In the genomic region with DNA sequence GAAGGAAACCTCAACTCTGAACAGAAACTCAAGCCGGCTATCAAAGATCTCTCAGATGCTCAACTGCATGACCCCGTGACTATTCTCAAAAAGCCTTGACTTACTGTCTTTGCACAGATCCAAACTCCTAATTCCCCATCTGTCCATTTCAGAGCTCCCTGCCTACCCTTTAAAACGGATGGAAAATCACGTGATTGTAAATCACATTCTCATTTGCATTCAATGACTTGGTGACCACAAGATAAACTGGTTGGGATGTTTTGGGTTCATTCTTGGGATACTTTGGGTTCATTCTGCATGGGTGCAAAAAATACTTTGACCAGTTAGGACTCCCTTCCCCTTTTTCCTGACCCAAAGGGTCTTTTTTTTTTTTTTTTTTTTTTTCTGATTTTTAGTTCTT, we compare ENCODE assay signal across 17 cellular contexts.
"Had no signal": no experiment of that assay in that cellular context is flagged by ENCODE, and none has a peak within 500 bp of the region (broad histone marks: within the 10 kb centered on the region; RNA-seq: fewer than 3 reads in every experiment).

No MANE protein-coding gene starts in this region.

- H3K27ac Mint-ChIP-seq: activated B cell treated with CpG ODN at 0.5 μM for 24 hours; activated naive CD4-positive, alpha-beta T cell treated with anti-CD3 and anti-CD28 coated beads, Interleukin-2, amount 10 ng/mL, durations not matched to agents 7 days and 5 days; T-helper 17 cell had no signal

- H3K4me3 Mint-ChIP-seq: activated B cell treated with CpG ODN at 0.5 μM for 24 hours; activated naive CD4-positive, alpha-beta T cell treated with anti-CD3 and anti-CD28 coated beads, Interleukin-2, amount 10 ng/mL, durations not matched to agents 7 days and 5 days; T-helper 17 cell had no signal

- H3K9me3 Mint-ChIP-seq: activated naive CD4-positive, alpha-beta T cell treated with anti-CD3 and anti-CD28 coated beads, Interleukin-2, amount 10 ng/mL, durations not matched to agents 7 days and 5 days had no signal

- H3K27me3 ChIP-seq: breast epithelium had no signal

- H3K4me1 ChIP-seq: breast epithelium had no signal

- H3K4me1 Mint-ChIP-seq: activated B cell treated with CpG ODN at 0.5 μM for 24 hours; activated naive CD4-positive, alpha-beta T cell treated with anti-CD3 and anti-CD28 coated beads, Interleukin-2, amount 10 ng/mL, durations not matched to agents 7 days and 5 days had no signal

- DNase-seq: activated B cell treated with CpG ODN at 0.5 μM for 24 hours; activated CD4-positive, alpha-beta T cell treated with anti-CD3 and anti-CD28 coated beads, Interleukin-2, amount 50 U/mL, for 48 hours; activated CD8-positive, alpha-beta memory T cell treated with anti-CD3 and anti-CD28 coated beads, Interleukin-2, amount 50 U/mL, for 4 hours; activated gamma-delta T cell treated with Interleukin-2 at 50 U/mL for 16 hours; activated naive CD4-positive, alpha-beta T cell treated with anti-CD3 and anti-CD28 coated beads, Interleukin-2, amount 10 ng/mL, durations not matched to agents 7 days and 5 days; aorta; caudate nucleus; Karpas-422; NCI-H1105 treated with DMSO at 0.1 percent for 48 hours; NCI-H1436 treated with DMSO at 0.1 percent for 48 hours; NCI-H187; NCI-H2081; NCI-H510A treated with DMSO at 0.1 percent for 48 hours; SIG-M5; T-helper 17 cell; T-helper 9 cell had no signal

- H3K36me3 ChIP-seq: breast epithelium had no signal

- ATAC-seq: T-helper 17 cell had no signal

- H3K9me3 ChIP-seq: breast epithelium had no signal

- H3K27me3 Mint-ChIP-seq: activated naive CD4-positive, alpha-beta T cell treated with anti-CD3 and anti-CD28 coated beads, Interleukin-2, amount 10 ng/mL, durations not matched to agents 7 days and 5 days; T-helper 17 cell had no signal

- H3K27ac ChIP-seq: breast epithelium had no signal

- H3K36me3 Mint-ChIP-seq: activated naive CD4-positive, alpha-beta T cell treated with anti-CD3 and anti-CD28 coated beads, Interleukin-2, amount 10 ng/mL, durations not matched to agents 7 days and 5 days had no signal

- H3K4me3 ChIP-seq: breast epithelium had no signal
